ENCODE assay signal across 8 cellular contexts in genomic region chr19:17079710-17080440, GRCh38. TPM values are rescaled to one million over a fixed set of nuclear protein-coding genes. Genes with fewer than 3 reads are reported as not detected.
A peak's percentile ranks its signal among the peaks of the same experiment; 100 is the strongest.
DNase-seq lines count a peak whose midpoint lies in the region; ATAC-seq and TF ChIP-seq lines count a peak whose summit lies in the region.

No MANE protein-coding gene starts in this region.

- H3K4me1 ChIP-seq in Panc1 (ENCODE audit: control insufficient read depth, insufficient read depth, low read length), result peaks cover 27% of the 10 kb centered on the region

- H3K27me3 ChIP-seq in BJ (ENCODE audit: control insufficient read depth, insufficient read depth, low read length) (no peaks in the 10 kb centered on the region), Panc1 (ENCODE audit: control insufficient read depth, insufficient read depth, low read length) (no peaks in the 10 kb centered on the region)

- DNase-seq in BJ (ENCODE audit: low read depth), result peak; percentile 92
- DNase-seq in Panc1 (ENCODE audit: low read depth, low spot score), result peak; percentile 74
- DNase-seq in activated effector memory CD4-positive, alpha-beta T cell treated with Interleukin-2 at 50 U/mL for 16 hours, result peak; percentile 62
- DNase-seq in foreskin fibroblast, result peak; percentile 96 to 97
- DNase-seq in omental fat pad (ENCODE audit: low spot score), result peak; percentile 54
- peak; percentile 87 for DNase-seq in superior temporal gyrus (ENCODE audit: extremely low spot score)
- no peak for DNase-seq in DMS 273 (lab: John Stamatoyannopoulos, UW; ENCODE audit: unreplicated experiment)

- H3K4me3 ChIP-seq in BJ (ENCODE audit: low read depth, low read length) (peak overlapping the region; percentile 48), Panc1 (ENCODE audit: low read depth in 2 of 2, low read length in 2 of 2) (peak overlapping the region; percentile 36 to 45), foreskin fibroblast (ENCODE audit: low read depth in 1 of 2, low read length in 2 of 2) (peak overlapping the region; percentile 51 to 54)

- intact Hi-C loops in Panc1 (cut with micrococcal nuclease; ENCODE audit: unreplicated experiment), result no loop called here

- no TSS peak for BruUV-seq in Panc1 (replicated peaks; lab: Mats Ljungman, UMichigan)

- H3K36me3 ChIP-seq in BJ (ENCODE audit: control insufficient read depth, insufficient read depth, low read length) (no peaks in the 10 kb centered on the region), Panc1 (ENCODE audit: control insufficient read depth, insufficient read depth, low read length) (no peaks in the 10 kb centered on the region)

- in situ Hi-C loops in Panc1 (cut with HindIII; ENCODE audit: low pct_unique_long_range_greater_than_20kb, low sequenced_read_pairs), result no loop called here

- ATAC-seq in GM21825 (IDR thresholded peaks at IDR 0.05; ENCODE audit: unreplicated experiment) (peak; percentile 20), Panc1 (peak; percentile 77), omental fat pad (ENCODE audit: low FRiP score) (peak; percentile 69)

- CTCF ChIA-PET in BJ (lab: Yijun Ruan, JAX) (interaction anchor here (0.6 kb wide), 1 partner anchor 11 kb away, joined by 3 read pairs; no protein-coding TSS in a partner anchor), Panc1 (lab: Charles Lee) (no interaction called here)

- no peaks in the 10 kb centered on the region for H3K9me3 ChIP-seq in Panc1 (ENCODE audit: control insufficient read depth, insufficient read depth, low read depth, low read length)

- peak overlapping the region; percentile 93 for H3K27ac ChIP-seq in Panc1 (ENCODE audit: low read length)

- TF ChIP-seq CTCF in BJ (IDR thresholded peaks at IDR 0.05; ENCODE audit: insufficient read depth, low read depth, low read length), result peak; percentile 73
- TF ChIP-seq CTCF in Panc1 (IDR thresholded peaks at IDR 0.05), result no peak
- peak; percentile 73 for TF ChIP-seq CTCF in foreskin fibroblast (IDR thresholded peaks at IDR 0.05; ENCODE audit: low read depth, low read length)
- TF ChIP-seq CTCF in omental fat pad (IDR thresholded peaks at IDR 0.05), result no peak

- POLR2A ChIA-PET in BJ (lab: Charles Lee) (interaction anchor here (0.6 kb wide), 1 partner anchor 54 kb away, joined by 5 read pairs; no protein-coding TSS in a partner anchor), Panc1 (lab: Charles Lee) (no interaction called here)

RNA-seq across cellular contexts. Expression of gene MYO9B, which starts 4.3 kb away (rescaled TPM):
- polyA plus RNA-seq in BJ (2011; rRNA removed), result 26.5 and 40.8 TPM in 2 replicates
- polyA minus RNA-seq in BJ (2011; rRNA and poly(A)+ RNA removed), result 106 and 110 TPM in 2 replicates
- 79.4 TPM for total RNA-seq in Panc1 (2021; ENCODE audit: unreplicated experiment)
- 91.4 TPM for polyA plus RNA-seq in Panc1 (2012; ENCODE audit: insufficient read length)
- 100 to 1,000 TPM in 2 of 4 donors, 10 to 100 TPM in 2; 52.7 to 149 (median 85.7) TPM for total RNA-seq in omental fat pad

RNA-seq across cellular contexts. Expression of gene HAUS8, which starts 4.6 kb away (rescaled TPM):
- 11.0 and 14.0 TPM in 2 replicates for polyA plus RNA-seq in BJ (2011; rRNA removed)
- 4.9 and 5.0 TPM in 2 replicates for polyA minus RNA-seq in BJ (2011; rRNA and poly(A)+ RNA removed)
- total RNA-seq in Panc1 (2021; ENCODE audit: unreplicated experiment) (18.2 TPM), omental fat pad (1 to 10 TPM; 4.0 to 7.3 (median 6.1) TPM)
- polyA plus RNA-seq in Panc1 (2012; ENCODE audit: insufficient read length), result 11.2 TPM

RNA-seq across cellular contexts. Expression of gene CPAMD8, which starts 53.3 kb away (rescaled TPM):
- 0.89 and 1.1 TPM in 2 replicates for polyA plus RNA-seq in BJ (2011; rRNA removed)
- 0.33 and 0.67 TPM in 2 replicates for polyA minus RNA-seq in BJ (2011; rRNA and poly(A)+ RNA removed)
- total RNA-seq in Panc1 (2021; ENCODE audit: unreplicated experiment) (2.0 TPM), omental fat pad (10 to 100 TPM in 2 of 4 donors, 1 to 10 TPM in 2; 4.7 to 39.6 (median 11.2) TPM)
- 1.9 TPM for polyA plus RNA-seq in Panc1 (2012; ENCODE audit: insufficient read length)

Comparison
In these comparisons a context has a peak if more than half of its experiments do, and no peak if none do; other contexts are left out.
1. CTCF ChIP-seq: peak in BJ (single experiment) and foreskin fibroblast (single experiment); none in Panc1 (single experiment) and omental fat pad (0 of 3).
2. ATAC-seq: peak in every context shown above with its lines; median percentile 77 in Panc1; 69 in omental fat pad; 20 in GM21825.
3. Peak in every context shown above with its lines, with median percentiles within 50 percentile points of each other: H3K4me3 ChIP-seq.